In the genomic region with DNA sequence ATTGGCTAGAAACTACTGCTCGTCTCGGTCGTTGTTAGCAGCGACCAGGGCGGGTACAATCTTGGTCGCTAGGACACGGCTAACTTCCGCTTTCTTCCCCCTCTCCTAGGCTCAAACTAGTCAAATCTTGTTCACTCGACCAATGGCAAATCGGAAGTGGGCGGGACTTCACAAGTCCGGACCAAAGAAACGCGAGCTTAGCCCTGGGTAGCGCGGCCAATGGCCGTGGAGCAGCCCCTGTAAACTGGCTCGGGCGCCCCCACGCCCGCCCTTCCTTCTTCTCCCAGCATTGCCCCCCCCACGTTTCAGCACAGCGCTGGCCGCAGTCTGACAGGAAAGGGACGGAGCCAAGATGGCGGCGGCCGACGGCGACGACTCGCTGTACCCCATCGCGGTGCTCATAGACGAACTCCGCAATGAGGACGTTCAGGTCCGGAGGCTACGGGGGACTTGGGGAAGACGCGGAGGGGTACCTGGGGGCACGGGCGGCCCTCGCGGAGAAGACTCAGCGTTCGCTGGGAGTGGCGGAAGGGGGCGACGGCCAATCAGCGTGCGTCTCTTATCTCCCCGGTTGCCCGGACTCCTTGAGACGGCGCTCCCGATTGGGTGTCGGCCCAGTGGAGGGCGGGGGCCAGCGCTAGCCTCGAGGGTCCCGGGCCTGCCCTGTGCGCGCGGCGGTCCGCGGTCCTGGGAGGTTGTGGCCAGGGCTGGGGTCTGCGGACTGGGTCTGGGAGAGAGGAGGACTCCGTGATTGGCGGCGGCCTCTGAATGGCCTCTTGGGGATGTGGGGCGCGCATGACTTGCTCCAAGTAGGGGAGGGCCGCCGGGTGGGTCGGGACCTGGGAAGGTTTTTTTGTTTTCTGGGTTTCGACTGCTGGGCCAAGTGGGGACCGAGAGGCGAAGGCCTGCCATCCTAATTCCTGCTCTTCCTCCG, we compare ENCODE assay signal across 8 cellular contexts. TPM values are rescaled to one million over a fixed set of nuclear protein-coding genes. Genes with fewer than 3 reads are reported as not detected.
A peak's percentile ranks its signal among the peaks of the same experiment; 100 is the strongest.
DNase-seq lines count a peak whose midpoint lies in the region; ATAC-seq and TF ChIP-seq lines count a peak whose summit lies in the region.

A gene (plus strand): TSS at position 308 of the 934 bp plus-strand sequence. CDS start 45 bp downstream, at position 353.

- no peaks in the 10 kb centered on the region for H3K27me3 ChIP-seq in H9 (ENCODE audit: insufficient read depth, low read length)
- H3K27me3 ChIP-seq in MG63 = no peaks in the 10 kb centered on the region

- H2AFZ ChIP-seq in H9 (ENCODE audit: low read length) = no peak within 1 kb of the TSS

- H3K79me1 ChIP-seq in H9 (ENCODE audit: insufficient read depth, low read depth, low read length, poor library complexity, severe bottlenecking) = peaks cover 5% of the 10 kb centered on the region

- TF ChIP-seq CTCF in H9 (conservative IDR thresholded peaks at IDR 0.05) (no peak), fibroblast of pulmonary artery (IDR thresholded peaks at IDR 0.05; ENCODE audit: low read length, missing control alignments) (no peak)

- H3K4me1 ChIP-seq in H9 (ENCODE audit: insufficient read depth, low read length) = peaks cover 7% of the 10 kb centered on the region; the same call in 1 of the 2 replicates

- H3K9me3 Mint-ChIP-seq in H9 = no peaks in the 10 kb centered on the region
- no peaks in the 10 kb centered on the region for H3K9me3 Mint-ChIP-seq in natural killer cell treated with Interleukin-12 subunit alpha and Interleukin-12 subunit beta and Interleukin-15 and Interleukin-18, amount 100 ng/mL, for 72 hours

- H3T11ph ChIP-seq in H9 (ENCODE audit: low read length) = no peak within 1 kb of the TSS

- H3K4me1 Mint-ChIP-seq in H9 = peaks cover 33 to 34% of the 10 kb centered on the region in 2 experiments
- H3K4me1 Mint-ChIP-seq in natural killer cell treated with Interleukin-12 subunit alpha and Interleukin-12 subunit beta and Interleukin-15 and Interleukin-18, amount 100 ng/mL, for 72 hours (ENCODE audit: low read depth in 2 of 2) = peaks cover 34 to 45% of the 10 kb centered on the region in 2 donors

- H3K9ac ChIP-seq in H9 (ENCODE audit: extremely low read depth, insufficient read length, low read length) = peak within 1 kb of the TSS; percentile 95

- H4K5ac ChIP-seq in H9 (ENCODE audit: insufficient read length, low read depth, low read length) = no peak within 1 kb of the TSS

- no peak within 1 kb of the TSS for H4K91ac ChIP-seq in H9 (ENCODE audit: insufficient read length, low read depth, low read length)

- H2BK15ac ChIP-seq in H9 (ENCODE audit: low read depth, low read length) = no peak within 1 kb of the TSS

- H4K8ac ChIP-seq in H9 (replicated peaks; ENCODE audit: insufficient read length, low read depth, low read length) = no peak within 1 kb of the TSS

- H3K79me2 ChIP-seq in H9 (ENCODE audit: insufficient read depth, low read length) = peaks cover 35% of the 10 kb centered on the region

- H3K4me2 ChIP-seq in H9 (ENCODE audit: insufficient read depth, insufficient read length, low read length) = peak within 1 kb of the TSS; percentile 86

- peaks cover 37% of the 10 kb centered on the region for H3K36me3 ChIP-seq in MG63

- peaks cover 16 to 34% (median 31%) of the 10 kb centered on the region in 3 experiments for H3K36me3 Mint-ChIP-seq in H9 (ENCODE audit: insufficient read depth in 1 of 3, low read depth in 3 of 3)
- H3K36me3 Mint-ChIP-seq in natural killer cell treated with Interleukin-12 subunit alpha and Interleukin-12 subunit beta and Interleukin-15 and Interleukin-18, amount 100 ng/mL, for 72 hours = peaks cover 13% of the 10 kb centered on the region

- DNase-seq in ELR (ENCODE audit: low read depth) (peak; percentile 100), H9 (peak; percentile 100), MG63 (peak; percentile 100), SHP77 treated with DMSO at 0.1 percent for 48 hours (lab: John Stamatoyannopoulos, UW) (peak; percentile 98), fibroblast of pulmonary artery (ENCODE audit: low read depth) (peak; percentile 100)
- DNase-seq in activated effector memory CD4-positive, alpha-beta T cell treated with anti-CD3 and anti-CD28 coated beads, Interleukin-2, amount 50 U/mL, for 16 hours = peak; percentile 99
- DNase-seq in natural killer cell treated with Interleukin-12 subunit alpha and Interleukin-12 subunit beta and Interleukin-15 and Interleukin-18, amount 100 ng/mL, for 72 hours (ENCODE audit: low spot score) = peak; percentile 99
- peak; percentile 96 for DNase-seq in stimulated activated naive CD8-positive, alpha-beta T cell treated with anti-CD3 and anti-CD28 coated beads, Interleukin-15, Interleukin-2, amounts not matched to agents 100 U/mL and 50 U/mL, for 24 hours

- no peak within 1 kb of the TSS for H3K56ac ChIP-seq in H9 (ENCODE audit: insufficient read length, low read depth, low read length)

- H2BK12ac ChIP-seq in H9 (ENCODE audit: insufficient read length, low read depth, low read length) = no peak within 1 kb of the TSS

- H2BK20ac ChIP-seq in H9 (ENCODE audit: low read depth, low read length, poor library complexity, severe bottlenecking) = no peak within 1 kb of the TSS

- peak within 1 kb of the TSS; percentile 98 for H3K14ac ChIP-seq in H9 (ENCODE audit: insufficient read depth, low read length)

- no peaks in the 10 kb centered on the region for H3K27me3 Mint-ChIP-seq in H9 (ENCODE audit: low read depth)
- no peaks in the 10 kb centered on the region for H3K27me3 Mint-ChIP-seq in natural killer cell treated with Interleukin-12 subunit alpha and Interleukin-12 subunit beta and Interleukin-15 and Interleukin-18, amount 100 ng/mL, for 72 hours

- H3K4ac ChIP-seq in H9 (ENCODE audit: low read depth, low read length) = no peak within 1 kb of the TSS

- no peaks in the 10 kb centered on the region for H4K20me1 ChIP-seq in H9 (ENCODE audit: control insufficient read depth, insufficient read depth, insufficient read length)

- H3K18ac ChIP-seq in H9 (ENCODE audit: insufficient read length, low read depth, low read length) = peak within 1 kb of the TSS; percentile 99

- no peak within 1 kb of the TSS for H2BK120ac ChIP-seq in H9 (ENCODE audit: low read depth, low read length, poor library complexity, severe bottlenecking)

- H3K27ac Mint-ChIP-seq in H9 = peak within 1 kb of the TSS; percentile 99 to 100 (median 100)
- H3K27ac Mint-ChIP-seq in natural killer cell treated with Interleukin-12 subunit alpha and Interleukin-12 subunit beta and Interleukin-15 and Interleukin-18, amount 100 ng/mL, for 72 hours = peak within 1 kb of the TSS; percentile 94 to 97

- peak within 1 kb of the TSS; percentile 96 to 99 for H3K4me3 Mint-ChIP-seq in H9
- peak within 1 kb of the TSS; percentile 86 for H3K4me3 Mint-ChIP-seq in natural killer cell treated with Interleukin-12 subunit alpha and Interleukin-12 subunit beta and Interleukin-15 and Interleukin-18, amount 100 ng/mL, for 72 hours

- peak within 1 kb of the TSS; percentile 38 for H3K27ac ChIP-seq in H9 (ENCODE audit: insufficient read length, low read depth, low read length)

- no peak within 1 kb of the TSS for H2AK5ac ChIP-seq in H9 (ENCODE audit: insufficient read length, low read length)

- H3K23me2 ChIP-seq in H9 (ENCODE audit: insufficient read length, low read depth, low read length, poor library complexity, severe bottlenecking) = no peaks in the 10 kb centered on the region

- no peak within 1 kb of the TSS for H3K23ac ChIP-seq in H9 (ENCODE audit: insufficient read length, low read depth, low read length)

- no peaks in the 10 kb centered on the region for H3K9me3 ChIP-seq in H9 (ENCODE audit: control insufficient read depth, low read depth, low read length)
- H3K9me3 ChIP-seq in MG63 = no peaks in the 10 kb centered on the region; the same call in 1 of the 2 replicates

- no CpG with 5 or more reads among the region's 81 CpGs for WGBS in H9 (ENCODE audit: extremely low coverage, insufficient read length, low lambda C conversion rate)

- peak; percentile 95 for ATAC-seq in natural killer cell treated with Interleukin-12 subunit alpha and Interleukin-12 subunit beta and Interleukin-15 and Interleukin-18, amount 100 ng/mL, for 72 hours
- peak; percentile 96 for ATAC-seq in stimulated activated naive CD8-positive, alpha-beta T cell treated with anti-CD3 and anti-CD28 coated beads, Interleukin-15, Interleukin-2, amounts not matched to agents 100 U/mL and 50 U/mL, for 24 hours

- peak within 1 kb of the TSS; percentile 89 for H3K4me3 ChIP-seq in MG63
- peak within 1 kb of the TSS; percentile 91 for H3K4me3 ChIP-seq in fibroblast of pulmonary artery (replicated peaks; ENCODE audit: low read depth, low read length)

- H2BK5ac ChIP-seq in H9 (ENCODE audit: insufficient read length, low read length) = peak within 1 kb of the TSS; percentile 75

RNA-seq across cellular contexts. Expression of the gene that starts here (rescaled TPM):
- 423 and 432 TPM in 2 replicates for total RNA-seq in H9 (2021)
- total RNA-seq in MG63 (2014; rRNA removed; shearing (Covaris generic); ENCODE audit: low replicate concordance) = 74.0 and 171 TPM in 2 replicates
- 100 to 1,000 TPM; 241 to 252 TPM for total RNA-seq in natural killer cell treated with Interleukin-12 subunit alpha and Interleukin-12 subunit beta and Interleukin-15 and Interleukin-18, amount 100 ng/mL, for 72 hours

Comparison
In these comparisons a context has a peak if more than half of its experiments do, and no peak if none do; other contexts are left out.
1. Peak in every context shown above with its lines: DNase-seq, ATAC-seq, H3K4me3 ChIP-seq and H3K27ac ChIP-seq.